ENCODE assay signal across 8 cellular contexts in genomic region chr7:95476904-95477594, GRCh38. TPM values are rescaled to one million over a fixed set of nuclear protein-coding genes. Genes with fewer than 3 reads are reported as not detected.
DNase-seq lines count a peak whose midpoint lies in the region; ATAC-seq and TF ChIP-seq lines count a peak whose summit lies in the region.

No MANE protein-coding gene starts in this region.

- H3K27ac ChIP-seq in SK-N-MC (no peak overlapping the region), right atrium auricular region (no peak overlapping the region)

- DNase-seq in GM04503 (ENCODE audit: low read depth) (peak; percentile 8), HEK293T (ENCODE audit: extremely low spot score) (peak; percentile 68), MV-4-11 (lab: John Stamatoyannopoulos, UW) (peak; percentile 48), SK-N-MC (ENCODE audit: low read depth, low spot score) (peak; percentile 55), anterior cingulate cortex (lab: John Stamatoyannopoulos, UW) (peak in 44 of 58 donors; percentile 3 to 77 (median 35)), right atrium auricular region (ENCODE audit: low spot score) (peak; percentile 73), sciatic nerve (ENCODE audit: low spot score) (peak; percentile 77)

- ATAC-seq in sciatic nerve = peak; percentile 80
- ATAC-seq in GM19397 (IDR thresholded peaks at IDR 0.05; ENCODE audit: unreplicated experiment) = no peak

- TF ChIP-seq CTCF in right atrium auricular region (IDR thresholded peaks at IDR 0.05) = peak; percentile 32 to 87

- H3K4me3 ChIP-seq in SK-N-MC = peak overlapping the region; percentile 38
- no peak overlapping the region for H3K4me3 ChIP-seq in right atrium auricular region

- H3K36me3 ChIP-seq in SK-N-MC (ENCODE audit: insufficient read depth, low read length) (no peaks in the 10 kb centered on the region), right atrium auricular region (no peaks in the 10 kb centered on the region)

- intact Hi-C loops in sciatic nerve (cut with DNase I) = no loop called here

- H3K27me3 ChIP-seq in right atrium auricular region = no peaks in the 10 kb centered on the region

- H3K9me3 ChIP-seq in SK-N-MC (ENCODE audit: low read depth, low read length) = no peaks in the 10 kb centered on the region
- H3K9me3 ChIP-seq in right atrium auricular region = no peaks in the 10 kb centered on the region

- no peaks in the 10 kb centered on the region for H3K4me1 ChIP-seq in right atrium auricular region

- POLR2A ChIA-PET in HEK293T (lab: Yijun Ruan, JAX) = no interaction called here

- peak overlapping the region; percentile 46 for H3K9ac ChIP-seq in SK-N-MC (ENCODE audit: insufficient read length)

- CTCF ChIA-PET in HEK293T (lab: Yijun Ruan, JAX) = interaction anchor here (0.5 to 1.5 kb wide), 7 partner anchors 8 to 1273 kb away, joined by 3 to 6 read pairs (median 3); partner anchors contain the start of gene ASB4

TF ChIP-seq in HEK293T, 16 proteins besides CTCF, POLR2A, EP300 and RAD21:
- TF ChIP-seq ELF4 (IDR thresholded peaks at IDR 0.05) (0 out of 2 replicates have a peak, but pooled peaks have one; percentile 20), FOXK2 (IDR thresholded peaks at IDR 0.05) (no peak), HDGF (IDR thresholded peaks at IDR 0.05; ENCODE audit: borderline replicate concordance) (no peak), TARDBP (IDR thresholded peaks at IDR 0.05) (no peak), NFRKB (IDR thresholded peaks at IDR 0.05) (no peak), L3MBTL2 (conservative IDR thresholded peaks at IDR 0.05) (no peak), PKNOX1 (IDR thresholded peaks at IDR 0.05) (no peak), FOXA1 (IDR thresholded peaks at IDR 0.05) (no peak), BHLHE40 (IDR thresholded peaks at IDR 0.05; ENCODE audit: borderline replicate concordance) (no peak), SUZ12 (IDR thresholded peaks at IDR 0.05) (no peak), FOXM1 (IDR thresholded peaks at IDR 0.05; ENCODE audit: borderline replicate concordance) (no peak), SP1 (IDR thresholded peaks at IDR 0.05) (no peak), ZNF384 (IDR thresholded peaks at IDR 0.05) (peak; percentile 96), CTBP1 (IDR thresholded peaks at IDR 0.05; ENCODE audit: borderline replicate concordance) (no peak), LEF1 (IDR thresholded peaks at IDR 0.05; ENCODE audit: borderline replicate concordance) (no peak), ARNT (IDR thresholded peaks at IDR 0.05) (no peak)

RNA-seq across cellular contexts. Expression of gene ASB4, which starts 8.7 kb away (rescaled TPM):
- total RNA-seq in right atrium auricular region (1 to 10 TPM; 1.5 to 4.6 TPM), sciatic nerve (0.80 TPM)

RNA-seq across cellular contexts. Expression of gene PON2, which starts 42.2 kb away (rescaled TPM):
- total RNA-seq in right atrium auricular region (10 to 100 TPM; 45.4 to 77.1 TPM), sciatic nerve (111 TPM)

Comparison
In these comparisons a context has a peak if more than half of its experiments do, and no peak if none do; other contexts are left out.
1. DNase-seq: peak in every context shown above with its lines; median percentile 77 in sciatic nerve; 73 in right atrium auricular region; 68 in HEK293T; 55 in SK-N-MC; 48 in MV-4-11; 35 in anterior cingulate cortex; 8 in GM04503.